In the genomic region with DNA sequence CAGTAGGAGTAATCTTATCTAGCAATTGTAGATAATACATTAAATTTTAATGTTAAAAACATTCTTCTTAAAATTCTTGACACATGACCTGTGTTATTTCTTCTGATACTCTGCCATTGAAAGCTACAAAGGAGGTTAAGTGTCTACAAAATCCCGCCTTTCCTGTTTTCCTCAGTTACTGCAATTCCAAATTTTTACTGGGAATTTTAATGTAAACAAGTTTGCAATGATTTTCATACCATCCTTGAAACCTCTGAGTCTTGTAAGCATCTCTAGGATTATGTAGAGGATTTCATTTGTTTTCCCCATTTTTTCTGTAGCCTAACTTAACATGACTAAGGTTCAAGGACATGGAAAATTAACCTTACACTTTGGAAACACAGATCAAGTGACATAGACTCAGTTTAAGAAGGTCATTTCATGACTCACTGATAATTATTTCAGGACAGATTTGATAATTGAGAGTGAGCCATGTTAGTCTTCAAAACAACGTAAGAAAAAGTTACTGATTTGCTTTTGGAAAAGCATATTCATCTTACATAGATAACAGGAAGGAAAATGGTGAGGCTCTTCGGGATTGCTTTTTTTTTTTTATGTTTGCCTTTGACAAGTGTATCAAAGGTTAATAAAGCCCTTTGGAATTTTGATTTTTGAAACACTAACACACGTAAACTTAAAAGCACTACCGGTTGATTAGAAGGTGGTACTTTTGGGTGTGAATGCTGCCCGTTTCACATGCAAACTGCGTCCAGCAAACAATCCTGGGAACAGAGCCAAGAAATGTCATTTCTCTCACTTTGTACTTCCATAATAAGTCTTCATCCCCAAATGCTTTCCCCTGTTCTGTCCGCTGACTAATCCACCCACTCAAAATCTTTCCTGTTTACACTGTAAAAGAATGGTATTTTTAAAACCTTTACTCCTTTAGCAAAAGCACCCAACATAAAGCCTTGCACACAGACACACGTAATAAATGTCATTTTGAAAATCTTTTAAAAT, we compare ENCODE assay signal across 1 cellular context.
TF ChIP-seq lines count a peak whose summit lies in the region.

No MANE protein-coding gene starts in this region.

TF ChIP-seq in K562, 482 proteins besides CTCF, POLR2A, EP300 and RAD21 (continued from another document):
- no peak for TF ChIP-seq SPI1 (IDR thresholded peaks at IDR 0.05; ENCODE audit: borderline replicate concordance, low read depth, low read length)
- TF ChIP-seq, protein P1, sequence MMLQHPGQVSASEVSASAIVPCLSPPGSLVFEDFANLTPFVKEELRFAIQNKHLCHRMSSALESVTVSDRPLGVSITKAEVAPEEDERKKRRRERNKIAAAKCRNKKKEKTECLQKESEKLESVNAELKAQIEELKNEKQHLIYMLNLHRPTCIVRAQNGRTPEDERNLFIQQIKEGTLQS (IDR thresholded peaks at IDR 0.05) = 0 out of 2 replicates have a peak, but pooled peaks have one; percentile 13
- TF ChIP-seq, protein P1 (CRISPR knock-in tag; conservative IDR thresholded peaks at IDR 0.05) = no peak
- no peak for TF ChIP-seq POLR2AphosphoS5 (IDR thresholded peaks at IDR 0.05; ENCODE audit: control insufficient read depth, insufficient read depth, low read depth, low read length)
- no peak for TF ChIP-seq ELF1 (tag; IDR thresholded peaks at IDR 0.05)
- 0 out of 2 replicates have a peak, but pooled peaks have one; percentile 40 for TF ChIP-seq SMARCA4 (IDR thresholded peaks at IDR 0.05)
- no peak for TF ChIP-seq ETS2 (tag; IDR thresholded peaks at IDR 0.05; ENCODE audit: borderline replicate concordance, poor library complexity, severe bottlenecking)
- no peak for TF ChIP-seq LEF1 (IDR thresholded peaks at IDR 0.05)
- peak; percentile 55; the same call in 1 of the 2 replicates for TF ChIP-seq JUND (IDR thresholded peaks at IDR 0.05; ENCODE audit: borderline replicate concordance, low read depth, low read length)
- TF ChIP-seq JUND (tag; IDR thresholded peaks at IDR 0.05; ENCODE audit: borderline replicate concordance, low read depth, low read length) = no peak
- no peak for TF ChIP-seq HOMEZ (CRISPR knock-in tag; IDR thresholded peaks at IDR 0.05)
- TF ChIP-seq SOX6 (IDR thresholded peaks at IDR 0.05) = peak; percentile 67
- TF ChIP-seq EGR1 (conservative IDR thresholded peaks at IDR 0.05) = peak; percentile 90
- TF ChIP-seq, protein P2, sequence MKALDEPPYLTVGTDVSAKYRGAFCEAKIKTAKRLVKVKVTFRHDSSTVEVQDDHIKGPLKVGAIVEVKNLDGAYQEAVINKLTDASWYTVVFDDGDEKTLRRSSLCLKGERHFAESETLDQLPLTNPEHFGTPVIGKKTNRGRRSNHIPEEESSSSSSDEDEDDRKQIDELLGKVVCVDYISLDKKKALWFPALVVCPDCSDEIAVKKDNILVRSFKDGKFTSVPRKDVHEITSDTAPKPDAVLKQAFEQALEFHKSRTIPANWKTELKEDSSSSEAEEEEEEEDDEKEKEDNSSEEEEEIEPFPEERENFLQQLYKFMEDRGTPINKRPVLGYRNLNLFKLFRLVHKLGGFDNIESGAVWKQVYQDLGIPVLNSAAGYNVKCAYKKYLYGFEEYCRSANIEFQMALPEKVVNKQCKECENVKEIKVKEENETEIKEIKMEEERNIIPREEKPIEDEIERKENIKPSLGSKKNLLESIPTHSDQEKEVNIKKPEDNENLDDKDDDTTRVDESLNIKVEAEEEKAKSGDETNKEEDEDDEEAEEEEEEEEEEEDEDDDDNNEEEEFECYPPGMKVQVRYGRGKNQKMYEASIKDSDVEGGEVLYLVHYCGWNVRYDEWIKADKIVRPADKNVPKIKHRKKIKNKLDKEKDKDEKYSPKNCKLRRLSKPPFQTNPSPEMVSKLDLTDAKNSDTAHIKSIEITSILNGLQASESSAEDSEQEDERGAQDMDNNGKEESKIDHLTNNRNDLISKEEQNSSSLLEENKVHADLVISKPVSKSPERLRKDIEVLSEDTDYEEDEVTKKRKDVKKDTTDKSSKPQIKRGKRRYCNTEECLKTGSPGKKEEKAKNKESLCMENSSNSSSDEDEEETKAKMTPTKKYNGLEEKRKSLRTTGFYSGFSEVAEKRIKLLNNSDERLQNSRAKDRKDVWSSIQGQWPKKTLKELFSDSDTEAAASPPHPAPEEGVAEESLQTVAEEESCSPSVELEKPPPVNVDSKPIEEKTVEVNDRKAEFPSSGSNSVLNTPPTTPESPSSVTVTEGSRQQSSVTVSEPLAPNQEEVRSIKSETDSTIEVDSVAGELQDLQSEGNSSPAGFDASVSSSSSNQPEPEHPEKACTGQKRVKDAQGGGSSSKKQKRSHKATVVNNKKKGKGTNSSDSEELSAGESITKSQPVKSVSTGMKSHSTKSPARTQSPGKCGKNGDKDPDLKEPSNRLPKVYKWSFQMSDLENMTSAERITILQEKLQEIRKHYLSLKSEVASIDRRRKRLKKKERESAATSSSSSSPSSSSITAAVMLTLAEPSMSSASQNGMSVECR (CRISPR knock-in tag; IDR thresholded peaks at IDR 0.05) = no peak
- TF ChIP-seq DIDO1 (tag; IDR thresholded peaks at IDR 0.05; ENCODE audit: low read depth) = no peak
- TF ChIP-seq SIN3A (IDR thresholded peaks at IDR 0.05; ENCODE audit: borderline replicate concordance in 2 of 2, control insufficient read depth in 1 of 2, low read depth in 2 of 2, low read length in 2 of 2) = no peak
- TF ChIP-seq ARID1B (IDR thresholded peaks at IDR 0.05) = peak; percentile 51; the same call in 1 of the 2 replicates
- TF ChIP-seq DPF2 (IDR thresholded peaks at IDR 0.05) = peak; percentile 52
- TF ChIP-seq SMARCE1 (IDR thresholded peaks at IDR 0.05) = peak; percentile 45; the same call in 1 of the 2 replicates
- 0 out of 2 replicates have a peak, but pooled peaks have one; percentile 45 for TF ChIP-seq ZNF445 (CRISPR knock-in tag; IDR thresholded peaks at IDR 0.05; ENCODE audit: low read depth)
- TF ChIP-seq SMARCC2 (IDR thresholded peaks at IDR 0.05; ENCODE audit: low read depth) = 0 out of 2 replicates have a peak, but pooled peaks have one; percentile 36
TF ChIP-seq in K562: peak in this region for 13.
